In genomic region chr1:161710562-161710961, GRCh38 we compare ENCODE assay signal across 14 cellular contexts. TPM values are rescaled to one million over a fixed set of nuclear protein-coding genes. Genes with fewer than 3 reads are reported as not detected.
DNase-seq lines count a peak whose midpoint lies in the region; ATAC-seq and TF ChIP-seq lines count a peak whose summit lies in the region.
"Had no signal": no experiment of that assay in that cellular context is flagged by ENCODE, and none has a peak within 500 bp of the region (broad histone marks: within the 10 kb centered on the region; RNA-seq: fewer than 3 reads in every experiment).

No MANE protein-coding gene starts in this region.

- H3K4me3 Mint-ChIP-seq in memory B cell (peak overlapping the region; percentile 84), endodermal cell (no peak overlapping the region)
- no peak overlapping the region for H3K4me3 Mint-ChIP-seq in activated CD4-positive, alpha-beta T cell treated with anti-CD3 and anti-CD28 coated beads for 36 hours
- H3K4me3 Mint-ChIP-seq: GM23338 had no signal

- H3K4me1 Mint-ChIP-seq in memory B cell = peaks cover 17% of the 10 kb centered on the region
- no peaks in the 10 kb centered on the region for H3K4me1 Mint-ChIP-seq in activated CD4-positive, alpha-beta T cell treated with anti-CD3 and anti-CD28 coated beads for 36 hours
- no peaks in the 10 kb centered on the region for H3K4me1 Mint-ChIP-seq in endodermal cell

- in situ Hi-C loops in IMR-90 (cut with MboI; ENCODE audit: low sequenced_read_pairs) = no loop called here

- DNase-seq in IMR-90 (no peak), OCI-M1 (lab: John Stamatoyannopoulos, UW) (peak; percentile 56), memory B cell (ENCODE audit: low spot score in 2 of 2) (no peak), kidney tubule cell (ENCODE audit: low spot score) (no peak), endodermal cell (no peak)
- DNase-seq in activated CD4-positive, alpha-beta T cell treated with anti-CD3 and anti-CD28 coated beads for 36 hours = no peak
- DNase-seq: C1 segment of cervical spinal cord, DMS153, Kasumi-1, NCI-H69, SHP77 treated with DMSO at 0.1 percent for 48 hours had no signal

- H3K9me1 ChIP-seq in IMR-90 (ENCODE audit: insufficient read depth, low read length) = peaks cover 6% of the 10 kb centered on the region; the same call in 1 of the 2 replicates

- H4K20me1 ChIP-seq in BLaER1 treated with 17β-estradiol and CSF1 and Interleukin-3, amounts not matched to agents 10 nM and 100 nM = peaks cover 0 to 16% (median 0%) of the 10 kb centered on the region in 11 experiments; a peak in 2 of 22 replicates
- peaks cover 4% of the 10 kb centered on the region; the same call in 1 of the 2 replicates for H4K20me1 ChIP-seq in IMR-90 (ENCODE audit: insufficient read depth, low read length)

- no peak for TF ChIP-seq CTCF in IMR-90 (conservative IDR thresholded peaks at IDR 0.05; ENCODE audit: low read depth, low read length)
- no peak for TF ChIP-seq CTCF in endodermal cell (conservative IDR thresholded peaks at IDR 0.05)

- no peaks in the 10 kb centered on the region for H3K27me3 Mint-ChIP-seq in memory B cell
- H3K27me3 Mint-ChIP-seq in activated CD4-positive, alpha-beta T cell treated with anti-CD3 and anti-CD28 coated beads for 36 hours = peaks cover 23% of the 10 kb centered on the region
- H3K27me3 Mint-ChIP-seq in endodermal cell (ENCODE audit: insufficient read depth) = peaks cover 15% of the 10 kb centered on the region

- peak overlapping the region in 7 of 11 experiments; percentile 3 to 40 (median 22); a peak in 12 of 22 replicates for H3K4me2 ChIP-seq in BLaER1 treated with 17β-estradiol and CSF1 and Interleukin-3, amounts not matched to agents 10 nM and 100 nM
- H3K4me2 ChIP-seq in IMR-90 (ENCODE audit: low read depth, low read length) = no peak overlapping the region
- H3K4me2 ChIP-seq: GM23338 had no signal

- no peak overlapping the region for H2BK5ac ChIP-seq in IMR-90 (ENCODE audit: low read depth, low read length, poor library complexity, severe bottlenecking)

- peak overlapping the region; percentile 73 for H2AK9ac ChIP-seq in IMR-90 (replicated peaks; ENCODE audit: low read depth, low read length, poor library complexity)

- TF ChIP-seq POLR2A in IMR-90 (IDR thresholded peaks at IDR 0.05; ENCODE audit: low read depth, low read length) = no peak

- H3K27me3 ChIP-seq in BLaER1 treated with 17β-estradiol and CSF1 and Interleukin-3, amounts not matched to agents 10 nM and 100 nM = peaks cover 0 to 100% (median 0%) of the 10 kb centered on the region in 11 experiments; a peak in 7 of 22 replicates
- H3K27me3 ChIP-seq in IMR-90 (ENCODE audit: control insufficient read depth, insufficient read depth, low read length) = no peaks in the 10 kb centered on the region
- H3K27me3 ChIP-seq in endodermal cell (ENCODE audit: control insufficient read depth, insufficient read depth, low read length, poor library complexity, severe bottlenecking) = peaks cover 4% of the 10 kb centered on the region

- H3K9me3 Mint-ChIP-seq in memory B cell = no peaks in the 10 kb centered on the region
- H3K9me3 Mint-ChIP-seq in activated CD4-positive, alpha-beta T cell treated with anti-CD3 and anti-CD28 coated beads for 36 hours (ENCODE audit: low read depth) = no peaks in the 10 kb centered on the region
- H3K9me3 Mint-ChIP-seq in endodermal cell = no peaks in the 10 kb centered on the region
- H3K9me3 Mint-ChIP-seq: GM23338 had no signal

- H3K79me1 ChIP-seq in IMR-90 (ENCODE audit: low read depth in 1 of 2, low read length in 2 of 2) = no peaks in the 10 kb centered on the region

- ATAC-seq in IMR-90 (ENCODE audit: low read depth) = no peak
- ATAC-seq in memory B cell (ENCODE audit: low read depth) = no peak
- ATAC-seq in activated CD4-positive, alpha-beta T cell treated with anti-CD3 and anti-CD28 coated beads for 36 hours = no peak
- ATAC-seq: GM23338 had no signal

- H3K4me3 ChIP-seq in BLaER1 treated with 17β-estradiol and CSF1 and Interleukin-3, amounts not matched to agents 10 nM and 100 nM = no peak overlapping the region
- H3K4me3 ChIP-seq in IMR-90 (ENCODE audit: insufficient read depth, low read depth, low read length) (no peak overlapping the region), endodermal cell (ENCODE audit: low read length) (no peak overlapping the region)
- H3K4me3 ChIP-seq: GM23338 had no signal

- no peak overlapping the region for H2BK120ac ChIP-seq in IMR-90 (ENCODE audit: low read depth, low read length)

- H3K14ac ChIP-seq in IMR-90 (replicated peaks; ENCODE audit: low read depth, low read length) = no peak overlapping the region

- H2BK15ac ChIP-seq in IMR-90 (ENCODE audit: low read depth, low read length) = no peak overlapping the region

- 50% methylated on average over 1 of the region's 4 CpGs; no CpG with 5 or more reads in 1 of the 2 experiments for WGBS in IMR-90 (ENCODE audit: extremely low coverage in 2 of 2, insufficient read length in 1 of 2), 2 experiments
- 84 to 100% methylated on average over 2 to 4 of the region's 4 CpGs for WGBS in endodermal cell (ENCODE audit: insufficient coverage in 1 of 2, insufficient read length in 1 of 2), 2 experiments

- no peak for TF ChIP-seq RAD21 in IMR-90 (IDR thresholded peaks at IDR 0.05; ENCODE audit: low read length)

- no peak overlapping the region for H3K9ac ChIP-seq in BLaER1 treated with 17β-estradiol and CSF1 and Interleukin-3, amounts not matched to agents 10 nM and 100 nM
- H3K9ac ChIP-seq in IMR-90 (ENCODE audit: low read depth, low read length) = no peak overlapping the region
- no peak overlapping the region for H3K9ac ChIP-seq in endodermal cell (ENCODE audit: extremely low read depth, low read length, poor library complexity, severe bottlenecking)

- no peaks in the 10 kb centered on the region for H3K36me3 ChIP-seq in BLaER1 treated with 17β-estradiol and CSF1 and Interleukin-3, amounts not matched to agents 10 nM and 100 nM
- H3K36me3 ChIP-seq in IMR-90 (ENCODE audit: control insufficient read depth, insufficient read depth, low read length) (no peaks in the 10 kb centered on the region), endodermal cell (ENCODE audit: control insufficient read depth, insufficient read depth, low read length) (no peaks in the 10 kb centered on the region)

- peaks cover 29% of the 10 kb centered on the region for H3K36me3 Mint-ChIP-seq in memory B cell
- H3K36me3 Mint-ChIP-seq in activated CD4-positive, alpha-beta T cell treated with anti-CD3 and anti-CD28 coated beads for 36 hours (ENCODE audit: low read depth) = no peaks in the 10 kb centered on the region
- no peaks in the 10 kb centered on the region for H3K36me3 Mint-ChIP-seq in endodermal cell (ENCODE audit: low read depth)

- no peak overlapping the region for H4K5ac ChIP-seq in IMR-90 (ENCODE audit: low read depth, low read length)

- no peak overlapping the region for H3K18ac ChIP-seq in IMR-90 (ENCODE audit: low read depth, low read length)

- peaks cover 16 to 50% (median 32%) of the 10 kb centered on the region in 10 experiments for H3K4me1 ChIP-seq in BLaER1 treated with 17β-estradiol and CSF1 and Interleukin-3, amounts not matched to agents 10 nM and 100 nM
- H3K4me1 ChIP-seq in IMR-90 (ENCODE audit: control insufficient read depth, insufficient read depth, low read length) (peaks cover 10% of the 10 kb centered on the region), endodermal cell (ENCODE audit: control insufficient read depth, insufficient read depth, low read length) (no peaks in the 10 kb centered on the region)

- BruUV-seq in IMR-90 (replicated peaks; lab: Mats Ljungman, UMichigan) = no TSS peak

- POLR2A ChIA-PET in IMR-90 (lab: Charles Lee; ENCODE audit: unreplicated experiment) = no interaction called here
- POLR2A ChIA-PET in activated CD4-positive, alpha-beta T cell treated with anti-CD3 and anti-CD28 coated beads for 36 hours (lab: Charles Lee) = no interaction called here

- dilution Hi-C loops in IMR-90 (cut with HindIII; ENCODE audit: low sequenced_read_pairs, unreplicated experiment) = no loop called here

- intact Hi-C loops in IMR-90 (cut with micrococcal nuclease) = no loop called here
- intact Hi-C loops in activated CD4-positive, alpha-beta T cell treated with anti-CD3 and anti-CD28 coated beads for 36 hours (cut with DNase I, micrococcal nuclease) = no loop called here

- no peak overlapping the region for H3K56ac ChIP-seq in IMR-90 (ENCODE audit: extremely low read depth, insufficient read depth, low read length)

- H3K23ac ChIP-seq in IMR-90 (ENCODE audit: low read depth, low read length) = no peak overlapping the region

- H3K27ac Mint-ChIP-seq in memory B cell = no peak overlapping the region
- H3K27ac Mint-ChIP-seq in activated CD4-positive, alpha-beta T cell treated with anti-CD3 and anti-CD28 coated beads for 36 hours = no peak overlapping the region
- no peak overlapping the region for H3K27ac Mint-ChIP-seq in endodermal cell
- H3K27ac Mint-ChIP-seq: GM23338 had no signal

- no peak overlapping the region for H3K4ac ChIP-seq in IMR-90 (ENCODE audit: low read depth, low read length)

- H4K8ac ChIP-seq in IMR-90 (ENCODE audit: low read depth in 2 of 2, low read length in 2 of 2) = no peak overlapping the region

- CTCF ChIA-PET in IMR-90 (lab: Yijun Ruan, JAX) = interaction anchor here (1.2 kb wide), 1 partner anchor 9 kb away, joined by 3 read pairs; no protein-coding TSS in a partner anchor
- CTCF ChIA-PET in activated CD4-positive, alpha-beta T cell treated with anti-CD3 and anti-CD28 coated beads for 36 hours (lab: Charles Lee) = interaction anchor here (0.7 to 1.2 kb wide), 2 partner anchors 28 to 818 kb away, joined by 3 to 5 read pairs; no protein-coding TSS in a partner anchor

- no peak overlapping the region for H2AK5ac ChIP-seq in IMR-90 (ENCODE audit: low read depth, low read length)

- peak overlapping the region; percentile 26 for H2AFZ ChIP-seq in IMR-90 (replicated peaks; ENCODE audit: low read length, poor library complexity)

- no peak overlapping the region for H3K27ac ChIP-seq in BLaER1 treated with 17β-estradiol and CSF1 and Interleukin-3, amounts not matched to agents 10 nM and 100 nM
- H3K27ac ChIP-seq in IMR-90 (ENCODE audit: insufficient read depth, low read length) = no peak overlapping the region
- H3K27ac ChIP-seq in endodermal cell (ENCODE audit: low read depth, low read length) = no peak overlapping the region

- no peak overlapping the region for H4K91ac ChIP-seq in IMR-90 (ENCODE audit: insufficient read depth, low read depth, low read length)

- H2BK20ac ChIP-seq in IMR-90 (ENCODE audit: low read depth, low read length) = no peak overlapping the region

- no peaks in the 10 kb centered on the region for H3K9me3 ChIP-seq in BLaER1 treated with 17β-estradiol and CSF1 and Interleukin-3, amounts not matched to agents 10 nM and 100 nM (replicated peaks in 1 of 11)
- H3K9me3 ChIP-seq in IMR-90 (ENCODE audit: control insufficient read depth, insufficient read depth, low read length) = no peaks in the 10 kb centered on the region
- H3K9me3 ChIP-seq in endodermal cell (ENCODE audit: control insufficient read depth, low read length) = no peaks in the 10 kb centered on the region

RNA-seq across cellular contexts. Expression of gene FCRLA, which starts 3.5 kb away (rescaled TPM):
- total RNA-seq in IMR-90 (2012; rRNA removed) (0.28 and 0.36 TPM in 2 replicates), endodermal cell (not detected)
- 0.36 and 0.46 TPM in 2 replicates for polyA plus RNA-seq in IMR-90 (2012; rRNA removed)
- 0.13 and 0.21 TPM in 2 replicates for polyA plus RNA-seq in IMR-90 (2012; cell fraction: cytosol; rRNA removed)
- 0.06 and 0.11 TPM in 2 replicates for polyA plus RNA-seq in IMR-90 (2012; cell fraction: nucleus; rRNA removed; ENCODE audit: low replicate concordance)
- not detected for total RNA-seq in activated CD4-positive, alpha-beta T cell treated with anti-CD3 and anti-CD28 coated beads for 36 hours
- polyA plus RNA-seq in endodermal cell (2013, experiment 1 of 2) = not detected
- not detected for polyA plus RNA-seq in endodermal cell (2013, experiment 2 of 2)
- total RNA-seq: GM23338; T-helper 2 cell treated with Interferon-gamma antibody and Interleukin-4, amounts not matched to agents 100 ng/mL and 5 ng/mL, for 36 hours had no signal

RNA-seq across cellular contexts. Expression of gene FCRLB, which starts 10.8 kb away (rescaled TPM):
- total RNA-seq in IMR-90 (2012; rRNA removed) = 0.90 and 1.1 TPM in 2 replicates
- 2.2 and 2.9 TPM in 2 replicates for polyA plus RNA-seq in IMR-90 (2012; rRNA removed)
- polyA plus RNA-seq in IMR-90 (2012; cell fraction: cytosol; rRNA removed) = 1.5 and 1.9 TPM in 2 replicates
- 0.85 and 2.0 TPM in 2 replicates for polyA plus RNA-seq in IMR-90 (2012; cell fraction: nucleus; rRNA removed; ENCODE audit: low replicate concordance)
- not detected for total RNA-seq in activated CD4-positive, alpha-beta T cell treated with anti-CD3 and anti-CD28 coated beads for 36 hours
- total RNA-seq in endodermal cell = under 1 TPM; 0.22 to 0.51 TPM
- not detected for polyA plus RNA-seq in endodermal cell (2013, experiment 1 of 2)
- not detected for polyA plus RNA-seq in endodermal cell (2013, experiment 2 of 2)

RNA-seq across cellular contexts. Expression of gene DUSP12, which starts 39.0 kb away (rescaled TPM):
- total RNA-seq in IMR-90 (2012; rRNA removed) (31.5 and 31.7 TPM in 2 replicates), endodermal cell (10 to 100 TPM; 26.2 to 28.9 TPM)
- 35.6 and 39.2 TPM in 2 replicates for polyA plus RNA-seq in IMR-90 (2012; rRNA removed)
- 22.3 and 27.3 TPM in 2 replicates for polyA plus RNA-seq in IMR-90 (2012; cell fraction: cytosol; rRNA removed)
- 22.1 and 22.2 TPM in 2 replicates for polyA plus RNA-seq in IMR-90 (2012; cell fraction: nucleus; rRNA removed; ENCODE audit: low replicate concordance)
- total RNA-seq in activated CD4-positive, alpha-beta T cell treated with anti-CD3 and anti-CD28 coated beads for 36 hours = 10 to 100 TPM; 28.0 to 28.1 TPM
- 38.1 TPM for polyA plus RNA-seq in endodermal cell (2013, experiment 1 of 2)
- 33.2 TPM for polyA plus RNA-seq in endodermal cell (2013, experiment 2 of 2)

RNA-seq across cellular contexts. Expression of gene FCGR2B, which starts 47.6 kb away (rescaled TPM):
- total RNA-seq in IMR-90 (2012; rRNA removed) (not detected in 2 replicates), endodermal cell (not detected)
- polyA plus RNA-seq in IMR-90 (2012; rRNA removed) = not detected in 2 replicates
- not detected in 2 replicates for polyA plus RNA-seq in IMR-90 (2012; cell fraction: cytosol; rRNA removed)
- not detected in 2 replicates for polyA plus RNA-seq in IMR-90 (2012; cell fraction: nucleus; rRNA removed; ENCODE audit: low replicate concordance)
- not detected for total RNA-seq in activated CD4-positive, alpha-beta T cell treated with anti-CD3 and anti-CD28 coated beads for 36 hours
- not detected for polyA plus RNA-seq in endodermal cell (2013, experiment 1 of 2)
- polyA plus RNA-seq in endodermal cell (2013, experiment 2 of 2) = not detected
- total RNA-seq: GM23338 had no signal
- polyA plus RNA-seq: GM23338 had no signal

RNA-seq across cellular contexts. Expression of gene ATF6, which starts 55.6 kb away (rescaled TPM):
- 17.6 and 17.8 TPM in 2 replicates for total RNA-seq in IMR-90 (2012; rRNA removed)
- polyA plus RNA-seq in IMR-90 (2012; rRNA removed) = 11.5 and 12.2 TPM in 2 replicates
- polyA plus RNA-seq in IMR-90 (2012; cell fraction: cytosol; rRNA removed) = 3.0 and 4.1 TPM in 2 replicates
- 1.2 and 6.3 TPM in 2 replicates for polyA plus RNA-seq in IMR-90 (2012; cell fraction: nucleus; rRNA removed; ENCODE audit: low replicate concordance)
- total RNA-seq in activated CD4-positive, alpha-beta T cell treated with anti-CD3 and anti-CD28 coated beads for 36 hours = 10 to 100 TPM; 23.7 to 31.9 TPM
- total RNA-seq in endodermal cell = 10 to 100 TPM; 14.4 to 19.8 TPM
- polyA plus RNA-seq in endodermal cell (2013, experiment 1 of 2) = 20.1 TPM
- polyA plus RNA-seq in endodermal cell (2013, experiment 2 of 2) = 20.4 TPM
